In genomic region chr21:34073032-34073748, GRCh38 we compare ENCODE assay signal across 1 cellular context.
TF ChIP-seq lines count a peak whose summit lies in the region.

TSS of gene MRPS6 (plus strand) at chr21:34073578. CDS start at chr21:34073701, 123 bp downstream.
TSS of gene SLC5A3 (plus strand) at chr21:34073578. CDS start at chr21:34095199, 21,621 bp downstream.

TF ChIP-seq in HEK293, 187 proteins besides CTCF, POLR2A, EP300 and RAD21 (continued from another document):
- TF ChIP-seq ZSCAN4 (tag by site-specific recombination; IDR thresholded peaks at IDR 0.05), result no peak
- TF ChIP-seq KLF16 (tag by site-specific recombination; IDR thresholded peaks at IDR 0.05), result peak; percentile 89
- no peak for TF ChIP-seq ZNF350 (tag by site-specific recombination; IDR thresholded peaks at IDR 0.05)
- peak; percentile 86 for TF ChIP-seq ZBTB26 (tag by site-specific recombination; optimal IDR thresholded peaks at IDR 0.05)
- TF ChIP-seq ZBTB7A (tag by site-specific recombination; IDR thresholded peaks at IDR 0.05; ENCODE audit: low read depth), result no peak
- TF ChIP-seq IKZF3 (tag by site-specific recombination; IDR thresholded peaks at IDR 0.05), result peak; percentile 39; the same call in 1 of the 2 replicates
- no peak for TF ChIP-seq ZNF433 (tag by site-specific recombination; IDR thresholded peaks at IDR 0.05; ENCODE audit: low read depth)
- TF ChIP-seq, protein P1, sequence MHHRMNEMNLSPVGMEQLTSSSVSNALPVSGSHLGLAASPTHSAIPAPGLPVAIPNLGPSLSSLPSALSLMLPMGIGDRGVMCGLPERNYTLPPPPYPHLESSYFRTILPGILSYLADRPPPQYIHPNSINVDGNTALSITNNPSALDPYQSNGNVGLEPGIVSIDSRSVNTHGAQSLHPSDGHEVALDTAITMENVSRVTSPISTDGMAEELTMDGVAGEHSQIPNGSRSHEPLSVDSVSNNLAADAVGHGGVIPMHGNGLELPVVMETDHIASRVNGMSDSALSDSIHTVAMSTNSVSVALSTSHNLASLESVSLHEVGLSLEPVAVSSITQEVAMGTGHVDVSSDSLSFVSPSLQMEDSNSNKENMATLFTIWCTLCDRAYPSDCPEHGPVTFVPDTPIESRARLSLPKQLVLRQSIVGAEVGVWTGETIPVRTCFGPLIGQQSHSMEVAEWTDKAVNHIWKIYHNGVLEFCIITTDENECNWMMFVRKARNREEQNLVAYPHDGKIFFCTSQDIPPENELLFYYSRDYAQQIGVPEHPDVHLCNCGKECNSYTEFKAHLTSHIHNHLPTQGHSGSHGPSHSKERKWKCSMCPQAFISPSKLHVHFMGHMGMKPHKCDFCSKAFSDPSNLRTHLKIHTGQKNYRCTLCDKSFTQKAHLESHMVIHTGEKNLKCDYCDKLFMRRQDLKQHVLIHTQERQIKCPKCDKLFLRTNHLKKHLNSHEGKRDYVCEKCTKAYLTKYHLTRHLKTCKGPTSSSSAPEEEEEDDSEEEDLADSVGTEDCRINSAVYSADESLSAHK (tag by site-specific recombination; IDR thresholded peaks at IDR 0.05), result peak; percentile 100
- peak; percentile 42; the same call in 1 of the 2 replicates for TF ChIP-seq ZBTB11 (tag by site-specific recombination; conservative IDR thresholded peaks at IDR 0.05; ENCODE audit: low read depth)
- no peak for TF ChIP-seq TRIM28 (IDR thresholded peaks at IDR 0.05; ENCODE audit: borderline replicate concordance, low read length)
- TF ChIP-seq GLIS1 (tag by site-specific recombination; IDR thresholded peaks at IDR 0.05), result peak; percentile 28; the same call in 1 of the 2 replicates
- TF ChIP-seq ZNF223 (tag by site-specific recombination; IDR thresholded peaks at IDR 0.05), result no peak
- TF ChIP-seq PRDM10 (tag by site-specific recombination; IDR thresholded peaks at IDR 0.05), result 0 out of 2 replicates have a peak, but pooled peaks have one; percentile 19
- TF ChIP-seq, protein P2, sequence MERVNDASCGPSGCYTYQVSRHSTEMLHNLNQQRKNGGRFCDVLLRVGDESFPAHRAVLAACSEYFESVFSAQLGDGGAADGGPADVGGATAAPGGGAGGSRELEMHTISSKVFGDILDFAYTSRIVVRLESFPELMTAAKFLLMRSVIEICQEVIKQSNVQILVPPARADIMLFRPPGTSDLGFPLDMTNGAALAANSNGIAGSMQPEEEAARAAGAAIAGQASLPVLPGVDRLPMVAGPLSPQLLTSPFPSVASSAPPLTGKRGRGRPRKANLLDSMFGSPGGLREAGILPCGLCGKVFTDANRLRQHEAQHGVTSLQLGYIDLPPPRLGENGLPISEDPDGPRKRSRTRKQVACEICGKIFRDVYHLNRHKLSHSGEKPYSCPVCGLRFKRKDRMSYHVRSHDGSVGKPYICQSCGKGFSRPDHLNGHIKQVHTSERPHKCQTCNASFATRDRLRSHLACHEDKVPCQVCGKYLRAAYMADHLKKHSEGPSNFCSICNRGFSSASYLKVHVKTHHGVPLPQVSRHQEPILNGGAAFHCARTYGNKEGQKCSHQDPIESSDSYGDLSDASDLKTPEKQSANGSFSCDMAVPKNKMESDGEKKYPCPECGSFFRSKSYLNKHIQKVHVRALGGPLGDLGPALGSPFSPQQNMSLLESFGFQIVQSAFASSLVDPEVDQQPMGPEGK (tag by site-specific recombination; IDR thresholded peaks at IDR 0.05), result peak; percentile 76
- TF ChIP-seq, protein P3, sequence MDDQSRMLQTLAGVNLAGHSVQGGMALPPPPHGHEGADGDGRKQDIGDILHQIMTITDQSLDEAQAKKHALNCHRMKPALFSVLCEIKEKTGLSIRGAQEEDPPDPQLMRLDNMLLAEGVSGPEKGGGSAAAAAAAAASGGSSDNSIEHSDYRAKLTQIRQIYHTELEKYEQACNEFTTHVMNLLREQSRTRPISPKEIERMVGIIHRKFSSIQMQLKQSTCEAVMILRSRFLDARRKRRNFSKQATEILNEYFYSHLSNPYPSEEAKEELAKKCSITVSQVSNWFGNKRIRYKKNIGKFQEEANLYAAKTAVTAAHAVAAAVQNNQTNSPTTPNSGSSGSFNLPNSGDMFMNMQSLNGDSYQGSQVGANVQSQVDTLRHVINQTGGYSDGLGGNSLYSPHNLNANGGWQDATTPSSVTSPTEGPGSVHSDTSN (CRISPR knock-in tag; IDR thresholded peaks at IDR 0.05), result 0 out of 2 replicates have a peak, but pooled peaks have one; percentile 9
- no peak for TF ChIP-seq ZBTB17 (tag by site-specific recombination; IDR thresholded peaks at IDR 0.05)
- no peak for TF ChIP-seq BCL11A (tag by site-specific recombination; IDR thresholded peaks at IDR 0.05; ENCODE audit: low read depth)
- TF ChIP-seq ZNF133 (tag by site-specific recombination; IDR thresholded peaks at IDR 0.05), result no peak
- TF ChIP-seq, protein P4, sequence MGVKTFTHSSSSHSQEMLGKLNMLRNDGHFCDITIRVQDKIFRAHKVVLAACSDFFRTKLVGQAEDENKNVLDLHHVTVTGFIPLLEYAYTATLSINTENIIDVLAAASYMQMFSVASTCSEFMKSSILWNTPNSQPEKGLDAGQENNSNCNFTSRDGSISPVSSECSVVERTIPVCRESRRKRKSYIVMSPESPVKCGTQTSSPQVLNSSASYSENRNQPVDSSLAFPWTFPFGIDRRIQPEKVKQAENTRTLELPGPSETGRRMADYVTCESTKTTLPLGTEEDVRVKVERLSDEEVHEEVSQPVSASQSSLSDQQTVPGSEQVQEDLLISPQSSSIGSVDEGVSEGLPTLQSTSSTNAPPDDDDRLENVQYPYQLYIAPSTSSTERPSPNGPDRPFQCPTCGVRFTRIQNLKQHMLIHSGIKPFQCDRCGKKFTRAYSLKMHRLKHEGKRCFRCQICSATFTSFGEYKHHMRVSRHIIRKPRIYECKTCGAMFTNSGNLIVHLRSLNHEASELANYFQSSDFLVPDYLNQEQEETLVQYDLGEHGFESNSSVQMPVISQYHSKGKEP (tag by site-specific recombination; IDR thresholded peaks at IDR 0.05), result 0 out of 2 replicates have a peak, but pooled peaks have one; percentile 34
- no peak for TF ChIP-seq ZSCAN16 (tag by site-specific recombination; IDR thresholded peaks at IDR 0.05)
- 0 out of 2 replicates have a peak, but pooled peaks have one; percentile 21 for TF ChIP-seq ZNF394 (tag by site-specific recombination; IDR thresholded peaks at IDR 0.05; ENCODE audit: borderline replicate concordance)
- peak; percentile 45 for TF ChIP-seq SP2 (tag by site-specific recombination; IDR thresholded peaks at IDR 0.05)
- TF ChIP-seq, protein P5, sequence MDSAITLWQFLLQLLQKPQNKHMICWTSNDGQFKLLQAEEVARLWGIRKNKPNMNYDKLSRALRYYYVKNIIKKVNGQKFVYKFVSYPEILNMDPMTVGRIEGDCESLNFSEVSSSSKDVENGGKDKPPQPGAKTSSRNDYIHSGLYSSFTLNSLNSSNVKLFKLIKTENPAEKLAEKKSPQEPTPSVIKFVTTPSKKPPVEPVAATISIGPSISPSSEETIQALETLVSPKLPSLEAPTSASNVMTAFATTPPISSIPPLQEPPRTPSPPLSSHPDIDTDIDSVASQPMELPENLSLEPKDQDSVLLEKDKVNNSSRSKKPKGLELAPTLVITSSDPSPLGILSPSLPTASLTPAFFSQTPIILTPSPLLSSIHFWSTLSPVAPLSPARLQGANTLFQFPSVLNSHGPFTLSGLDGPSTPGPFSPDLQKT (IDR thresholded peaks at IDR 0.05; ENCODE audit: borderline replicate concordance, low read depth, low read length), result no peak
- no peak for TF ChIP-seq ZNF530 (tag by site-specific recombination; IDR thresholded peaks at IDR 0.05; ENCODE audit: low read depth)
- TF ChIP-seq ZNF302 (tag by site-specific recombination; IDR thresholded peaks at IDR 0.05; ENCODE audit: low read depth), result no peak
- peak; percentile 49; the same call in 1 of the 2 replicates for TF ChIP-seq ZNF561 (tag by site-specific recombination; IDR thresholded peaks at IDR 0.05; ENCODE audit: borderline replicate concordance)
- no peak for TF ChIP-seq ZNF555 (tag by site-specific recombination; conservative IDR thresholded peaks at IDR 0.05)
